ENCODE assay signal across 8 cellular contexts in genomic region chr19:39532233-39533002, GRCh38. TPM values are rescaled to one million over a fixed set of nuclear protein-coding genes. Genes with fewer than 3 reads are reported as not detected.
DNase-seq lines count a peak whose midpoint lies in the region; ATAC-seq and TF ChIP-seq lines count a peak whose summit lies in the region.

EID2B (minus strand) TSS chr19:39532852; CDS start chr19:39532802, 50 bp downstream.

- peak; percentile 98 for TF ChIP-seq CTCF in CD14-positive monocyte (IDR thresholded peaks at IDR 0.05)

- H3K27ac Mint-ChIP-seq in CD14-positive monocyte = peak within 1 kb of the TSS; percentile 76 to 92 (median 88)

- peaks cover 11% of the 10 kb centered on the region for H3K4me1 Mint-ChIP-seq in CD14-positive monocyte

- ATAC-seq in GM19324 (IDR thresholded peaks at IDR 0.05; ENCODE audit: low FRiP score, unreplicated experiment) (peak; percentile 89), HG03460 (IDR thresholded peaks at IDR 0.05; ENCODE audit: unreplicated experiment) (peak; percentile 81), left lobe of liver (peak; percentile 97)

- peak within 1 kb of the TSS; percentile 93 to 95 for H3K4me3 Mint-ChIP-seq in CD14-positive monocyte

- intact Hi-C loops in CD14-positive monocyte (cut with micrococcal nuclease) = loop anchor here (5.0 to 10.0 kb wide), 7 partner anchors 50 to 190 kb away; partner anchors contain the start of genes MED29 (in 2 of the 2), PAF1 (in 2 of the 2), RPS16 (in 1 of the 2) and SAMD4B (in 1 of the 2)

- peaks cover 0 to 2% (median 0%) of the 10 kb centered on the region in 7 donors for H3K9me3 Mint-ChIP-seq in CD14-positive monocyte

- H3K27me3 Mint-ChIP-seq in CD14-positive monocyte (ENCODE audit: low read depth in 3 of 3) = peaks cover 0 to 2% (median 0%) of the 10 kb centered on the region in 3 donors

- peaks cover 2 to 6% of the 10 kb centered on the region in 2 donors for H3K36me3 Mint-ChIP-seq in CD14-positive monocyte

- peak; percentile 94 for DNase-seq in CD14-positive monocyte (ENCODE audit: low spot score)
- DNase-seq in NCI-H524 (lab: John Stamatoyannopoulos, UW) = peak; percentile 95 to 99
- peak; percentile 96 for DNase-seq in activated CD4-positive, alpha-beta T cell treated with anti-CD3 and anti-CD28 coated beads for 48 hours
- DNase-seq in cortex of kidney (lab: John Stamatoyannopoulos, UW) = peak; percentile 48
- DNase-seq in left lobe of liver (ENCODE audit: low spot score) = peak; percentile 95
- DNase-seq in stimulated activated CD4-positive, alpha-beta T cell treated with anti-CD3 and anti-CD28 coated beads, Interleukin-2, amount 100 ng/mL, for 24 hours = peak; percentile 94 to 95

RNA-seq across cellular contexts. Expression of gene EID2B, which starts in this region (rescaled TPM):
- 1 to 10 TPM; 2.4 to 2.6 TPM for polyA plus RNA-seq in CD14-positive monocyte
- total RNA-seq in left lobe of liver = 0.43 TPM

Comparison
In these comparisons a context has a peak if more than half of its experiments do, and no peak if none do; other contexts are left out.
1. Peak in every context shown above with its lines: DNase-seq and ATAC-seq.
2. Peak in DNase-seq and ATAC-seq in left lobe of liver; RNA of the gene not detected or under 1 TPM.